In the genomic region with DNA sequence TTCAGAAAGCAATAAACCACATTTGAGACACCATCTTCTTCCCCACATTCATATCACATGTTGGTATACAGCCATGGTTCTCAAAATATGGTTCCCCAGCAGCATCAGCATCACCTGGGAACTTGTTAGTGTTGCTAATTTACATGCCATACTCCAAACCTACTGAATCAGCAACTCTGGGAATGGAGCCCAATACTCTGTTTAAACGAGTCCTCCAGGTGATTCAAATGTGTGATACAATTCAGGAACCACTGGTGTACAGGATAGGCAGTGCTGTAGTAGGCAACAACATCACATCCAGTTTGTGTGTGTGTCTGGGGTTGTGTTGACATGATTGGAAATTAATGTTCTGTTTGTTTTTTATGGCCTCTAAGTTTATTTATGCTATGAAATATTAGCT, we compare ENCODE assay signal across 29 cellular contexts. TPM values are rescaled to one million over a fixed set of nuclear protein-coding genes. Genes with fewer than 3 reads are reported as not detected.
A peak's percentile ranks its signal among the peaks of the same experiment; 100 is the strongest.
DNase-seq lines count a peak whose midpoint lies in the region; ATAC-seq, FAIRE-seq and TF ChIP-seq lines count a peak whose summit lies in the region.
"Had no signal": no experiment of that assay in that cellular context is flagged by ENCODE, and none has a peak within 500 bp of the region (broad histone marks: within the 10 kb centered on the region; RNA-seq: fewer than 3 reads in every experiment).

No MANE protein-coding gene starts in this region.

- no TSS peak for BruUV-seq in mammary epithelial cell (replicated peaks; lab: Mats Ljungman, UMichigan)

- H3K36me3 Mint-ChIP-seq in HFFc6 (ENCODE audit: low read depth) (no peaks in the 10 kb centered on the region), nephron progenitor cell (ENCODE audit: low read depth) (no peaks in the 10 kb centered on the region)
- H3K36me3 Mint-ChIP-seq: stimulated activated effector memory CD8-positive, alpha-beta T cell treated with anti-CD3 and anti-CD28 coated beads, Interleukin-12 subunit alpha, Interleukin-12 subunit beta, amount 100 ng/mL, for 72 hours had no signal

- H3K4me3 Mint-ChIP-seq in HFFc6 (no peak overlapping the region), nephron progenitor cell (no peak overlapping the region)
- H3K4me3 Mint-ChIP-seq: activated CD4-positive, alpha-beta T cell treated with anti-CD3 and anti-CD28 coated beads, Interleukin-2, amount 10 ng/mL, durations not matched to agents 24 days and 14 days; activated naive CD8-positive, alpha-beta T cell treated with anti-CD3 and anti-CD28 coated beads, Interleukin-2, amount 50 U/mL, for 24 hours; activated T-cell treated with anti-CD3 and anti-CD28 coated beads, Interleukin-2, amount 50 U/mL, for 4 hours; neural crest cell; stimulated activated effector memory CD8-positive, alpha-beta T cell treated with anti-CD3 and anti-CD28 coated beads, Interleukin-12 subunit alpha, Interleukin-12 subunit beta, amount 100 ng/mL, for 72 hours had no signal

- H3K9ac ChIP-seq in mammary epithelial cell (ENCODE audit: insufficient read depth, low read length), result no peak overlapping the region
- H3K9ac ChIP-seq: GM23248 had no signal

- in situ Hi-C loops in mammary epithelial cell (cut with MboI; ENCODE audit: low sequenced_read_pairs in 2 of 2), result no loop called here

- H3K27me3 ChIP-seq in mammary epithelial cell (ENCODE audit: insufficient read depth, low read length) (no peaks in the 10 kb centered on the region), left lung (no peaks in the 10 kb centered on the region)
- H3K27me3 ChIP-seq: upper lobe of left lung had no signal

- H3K36me3 ChIP-seq in mammary epithelial cell (ENCODE audit: insufficient read depth, low read length) (no peaks in the 10 kb centered on the region), left lung (no peaks in the 10 kb centered on the region)
- H3K36me3 ChIP-seq: upper lobe of left lung, WERI-Rb-1 had no signal

- H2AFZ ChIP-seq in mammary epithelial cell (ENCODE audit: low read depth, low read length), result no peak overlapping the region
- H2AFZ ChIP-seq: GM23248 had no signal

- no peaks in the 10 kb centered on the region for H3K9me3 ChIP-seq in mammary epithelial cell (replicated peaks; ENCODE audit: insufficient read depth, low read length)
- H3K9me3 ChIP-seq in left lung, result no peaks in the 10 kb centered on the region
- H3K9me3 ChIP-seq: Caco-2, upper lobe of left lung had no signal

- ATAC-seq in left lung, result peak; percentile 91
- ATAC-seq: activated naive CD8-positive, alpha-beta T cell treated with anti-CD3 and anti-CD28 coated beads, Interleukin-2, amount 50 U/mL, for 24 hours; activated T-cell treated with anti-CD3 and anti-CD28 coated beads, Interleukin-2, amount 50 U/mL, for 4 hours; sciatic nerve; stimulated activated effector memory CD8-positive, alpha-beta T cell treated with anti-CD3 and anti-CD28 coated beads, Interleukin-12 subunit alpha, Interleukin-12 subunit beta, amount 100 ng/mL, for 72 hours had no signal

- H3K27me3 Mint-ChIP-seq in HFFc6 (ENCODE audit: insufficient read depth) (peaks cover 2% of the 10 kb centered on the region), nephron progenitor cell (ENCODE audit: low read depth, poor library complexity) (peaks cover 21% of the 10 kb centered on the region)
- H3K27me3 Mint-ChIP-seq: activated CD4-positive, alpha-beta T cell treated with anti-CD3 and anti-CD28 coated beads, Interleukin-2, amount 10 ng/mL, durations not matched to agents 24 days and 14 days; activated naive CD8-positive, alpha-beta T cell treated with anti-CD3 and anti-CD28 coated beads, Interleukin-2, amount 50 U/mL, for 24 hours had no signal

- CTCF ChIA-PET in mammary epithelial cell (lab: Charles Lee; ENCODE audit: low non-redundant PET), result interaction anchor here (0.5 kb wide), 1 partner anchor 48 kb away, joined by 5 read pairs; no protein-coding TSS in a partner anchor

- H3K4me3 ChIP-seq in mammary epithelial cell (replicated peaks in 1 of 3; ENCODE audit: insufficient read depth in 1 of 3, low read depth in 2 of 3, low read length in 3 of 3) (no peak overlapping the region), left lung (no peak overlapping the region)
- H3K4me3 ChIP-seq: GM23248, upper lobe of left lung had no signal

- no peaks in the 10 kb centered on the region for H4K20me1 ChIP-seq in mammary epithelial cell (ENCODE audit: insufficient read depth, low read length)

- intact Hi-C loops in mammary epithelial cell (cut with micrococcal nuclease) (no loop called here), left lung (cut with DNase I) (no loop called here)

- no peak overlapping the region for H3K27ac Mint-ChIP-seq in HFFc6
- H3K27ac Mint-ChIP-seq in nephron progenitor cell, result no peak overlapping the region
- H3K27ac Mint-ChIP-seq: activated CD4-positive, alpha-beta T cell treated with anti-CD3 and anti-CD28 coated beads, Interleukin-2, amount 10 ng/mL, durations not matched to agents 24 days and 14 days; activated naive CD8-positive, alpha-beta T cell treated with anti-CD3 and anti-CD28 coated beads, Interleukin-2, amount 50 U/mL, for 24 hours; stimulated activated effector memory CD8-positive, alpha-beta T cell treated with anti-CD3 and anti-CD28 coated beads, Interleukin-12 subunit alpha, Interleukin-12 subunit beta, amount 100 ng/mL, for 72 hours had no signal

- H3K79me2 ChIP-seq in mammary epithelial cell (ENCODE audit: insufficient read depth, low read length), result peaks cover 19% of the 10 kb centered on the region

- 0% methylated on average over 1 of the region's 1 CpG for WGBS in mammary epithelial cell (ENCODE audit: low coverage, missing lambda C conversion rate)

- dilution Hi-C loops in mammary epithelial cell (cut with HindIII; ENCODE audit: low sequenced_read_pairs), result no loop called here

- peak; percentile 56 for FAIRE-seq in GM19239 (lab: Jason Lieb, UNC)
- FAIRE-seq: endothelial cell of umbilical vein, islet of Langerhans had no signal

- no peak for DNase-seq in GM19239 (ENCODE audit: insufficient read length, low spot score)
- DNase-seq in M059J (ENCODE audit: low read depth), result peak; percentile 15
- DNase-seq in mammary epithelial cell, result peak; percentile 58
- DNase-seq in left lung, result no peak
- no peak for DNase-seq in HFFc6
- DNase-seq in GM19240 (ENCODE audit: insufficient read length, low spot score), result no peak
- no peak for DNase-seq in nephron progenitor cell
- DNase-seq: activated CD4-positive, alpha-beta T cell treated with anti-CD3 and anti-CD28 coated beads, Interleukin-2, amount 10 ng/mL, durations not matched to agents 24 days and 14 days; activated naive CD8-positive, alpha-beta T cell treated with anti-CD3 and anti-CD28 coated beads, Interleukin-2, amount 50 U/mL, for 24 hours; activated T-cell treated with anti-CD3 and anti-CD28 coated beads, Interleukin-2, amount 50 U/mL, for 4 hours; Caco-2; cerebellar nuclear complex; glutamatergic neuron; GM23248; Kasumi-1; NCI-H1048; NCI-H2029; NCI-H446 treated with DMSO at 0.1 percent for 48 hours; posterior cingulate gyrus; SHP77 treated with DMSO at 0.1 percent for 48 hours; stimulated activated CD4-positive, alpha-beta T cell treated with anti-CD3 and anti-CD28 coated beads, Interleukin-4, amount 100 ng/mL, for 24 hours; T-helper 9 cell; WERI-Rb-1 had no signal

- no peaks in the 10 kb centered on the region for H3K4me1 Mint-ChIP-seq in HFFc6 (ENCODE audit: low read depth)
- peaks cover 18% of the 10 kb centered on the region for H3K4me1 Mint-ChIP-seq in nephron progenitor cell
- H3K4me1 Mint-ChIP-seq: activated CD4-positive, alpha-beta T cell treated with anti-CD3 and anti-CD28 coated beads, Interleukin-2, amount 10 ng/mL, durations not matched to agents 24 days and 14 days had no signal

- no peak overlapping the region for H3K27ac ChIP-seq in mammary epithelial cell (ENCODE audit: insufficient read depth, low read depth, low read length)
- no peak overlapping the region for H3K27ac ChIP-seq in left lung
- H3K27ac ChIP-seq: GM23248, WERI-Rb-1 had no signal

- H3K9me3 Mint-ChIP-seq in HFFc6 (no peaks in the 10 kb centered on the region), nephron progenitor cell (peaks cover 5% of the 10 kb centered on the region)
- H3K9me3 Mint-ChIP-seq: activated CD4-positive, alpha-beta T cell treated with anti-CD3 and anti-CD28 coated beads, Interleukin-2, amount 10 ng/mL, durations not matched to agents 24 days and 14 days; activated naive CD8-positive, alpha-beta T cell treated with anti-CD3 and anti-CD28 coated beads, Interleukin-2, amount 50 U/mL, for 24 hours; activated T-cell treated with anti-CD3 and anti-CD28 coated beads, Interleukin-2, amount 50 U/mL, for 4 hours; neural crest cell; stimulated activated effector memory CD8-positive, alpha-beta T cell treated with anti-CD3 and anti-CD28 coated beads, Interleukin-12 subunit alpha, Interleukin-12 subunit beta, amount 100 ng/mL, for 72 hours had no signal

- H3K4me1 ChIP-seq in mammary epithelial cell (ENCODE audit: insufficient read depth, low read length) (no peaks in the 10 kb centered on the region), left lung (peaks cover 0 to 3% of the 10 kb centered on the region in 2 donors)

- no peak overlapping the region for H3K4me2 ChIP-seq in mammary epithelial cell (ENCODE audit: insufficient read depth, low read depth, low read length)

- TF ChIP-seq CTCF in mammary epithelial cell (conservative IDR thresholded peaks at IDR 0.05 in 1 of 2, IDR thresholded peaks at IDR 0.05 in 1 of 2; ENCODE audit: extremely low read depth in 1 of 2, insufficient read depth in 1 of 2, low read depth in 1 of 2, low read length in 2 of 2), result no peak
- no peak for TF ChIP-seq CTCF in left lung (IDR thresholded peaks at IDR 0.05)
- TF ChIP-seq CTCF in HFFc6 (IDR thresholded peaks at IDR 0.05), result no peak
- TF ChIP-seq CTCF in nephron progenitor cell (IDR thresholded peaks at IDR 0.05), result no peak

RNA-seq across cellular contexts. Expression of a gene that starts 47.7 kb away (rescaled TPM):
- total RNA-seq in M059J (2014; rRNA removed; shearing (Covaris generic)), result 17.6 and 20.6 TPM in 2 replicates
- total RNA-seq in mammary epithelial cell (10 to 100 TPM; 18.9 to 36.0 TPM), left lung (10 to 100 TPM; 19.8 to 29.8 TPM)
- polyA plus RNA-seq in mammary epithelial cell, result 11.8 TPM
- not detected for polyA minus RNA-seq in mammary epithelial cell
- 10 to 100 TPM in 5 of 6 experiments, 1 to 10 TPM in 1; 9.5 to 14.6 (median 13.5) TPM for total RNA-seq in HFFc6 (2021; fragmentation: NEBNext Ultra II Directional; extraction: Animal tissue kit (Norgen Biotek cat#: 25700))

RNA-seq across cellular contexts. Expression of a gene that starts 48.0 kb away (rescaled TPM):
- 5.0 and 7.7 TPM in 2 replicates for total RNA-seq in M059J (2014; rRNA removed; shearing (Covaris generic))
- total RNA-seq in mammary epithelial cell (10 to 100 TPM in 1 of 2 donors, 1 to 10 TPM in 1; 7.5 to 22.2 TPM), left lung (10 to 100 TPM; 38.9 to 63.6 TPM)
- 8.7 TPM for polyA plus RNA-seq in mammary epithelial cell
- 58.4 TPM for polyA minus RNA-seq in mammary epithelial cell
- 1 to 10 TPM; 2.2 to 3.9 (median 3.3) TPM for total RNA-seq in HFFc6 (2021; fragmentation: NEBNext Ultra II Directional; extraction: Animal tissue kit (Norgen Biotek cat#: 25700))

Comparison
In these comparisons a context has a peak if more than half of its experiments do, and no peak if none do; other contexts are left out.
1. DNase-seq: peak in M059J (single experiment) and mammary epithelial cell (single experiment); none in GM19239 (single experiment), left lung (0 of 2), HFFc6 (single experiment), GM19240 (single experiment) and nephron progenitor cell (single experiment).